In genomic region chr2:48525269-48525943, GRCh38 we compare ENCODE assay signal across 2 cellular contexts.
A peak's percentile ranks its signal among the peaks of the same experiment; 100 is the strongest.
TF ChIP-seq lines count a peak whose summit lies in the region.

No MANE protein-coding gene starts in this region.

TF ChIP-seq in liver, 16 proteins besides CTCF, POLR2A, EP300 and RAD21:
- TF ChIP-seq NR2F2 (IDR thresholded peaks at IDR 0.05) (peak; percentile 25), FOXA1 (IDR thresholded peaks at IDR 0.05) (no peak)
TF ChIP-seq in liver: peak in this region for 1.

TF ChIP-seq in HepG2, 621 proteins besides CTCF, POLR2A, EP300 and RAD21:
- TF ChIP-seq, protein P1, sequence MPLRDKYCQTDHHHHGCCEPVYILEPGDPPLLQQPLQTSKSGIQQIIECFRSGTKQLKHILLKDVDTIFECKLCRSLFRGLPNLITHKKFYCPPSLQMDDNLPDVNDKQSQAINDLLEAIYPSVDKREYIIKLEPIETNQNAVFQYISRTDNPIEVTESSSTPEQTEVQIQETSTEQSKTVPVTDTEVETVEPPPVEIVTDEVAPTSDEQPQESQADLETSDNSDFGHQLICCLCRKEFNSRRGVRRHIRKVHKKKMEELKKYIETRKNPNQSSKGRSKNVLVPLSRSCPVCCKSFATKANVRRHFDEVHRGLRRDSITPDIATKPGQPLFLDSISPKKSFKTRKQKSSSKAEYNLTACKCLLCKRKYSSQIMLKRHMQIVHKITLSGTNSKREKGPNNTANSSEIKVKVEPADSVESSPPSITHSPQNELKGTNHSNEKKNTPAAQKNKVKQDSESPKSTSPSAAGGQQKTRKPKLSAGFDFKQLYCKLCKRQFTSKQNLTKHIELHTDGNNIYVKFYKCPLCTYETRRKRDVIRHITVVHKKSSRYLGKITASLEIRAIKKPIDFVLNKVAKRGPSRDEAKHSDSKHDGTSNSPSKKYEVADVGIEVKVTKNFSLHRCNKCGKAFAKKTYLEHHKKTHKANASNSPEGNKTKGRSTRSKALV (CRISPR knock-in tag; IDR thresholded peaks at IDR 0.05): no peak
- no peak for TF ChIP-seq RNF2 (conservative IDR thresholded peaks at IDR 0.05; ENCODE audit: low read depth)
